In genomic region chr6:72218125-72218524, GRCh38 we compare ENCODE assay signal across 9 cellular contexts.
DNase-seq lines count a peak whose midpoint lies in the region; ATAC-seq, FAIRE-seq and TF ChIP-seq lines count a peak whose summit lies in the region.
"Had no signal": no experiment of that assay in that cellular context is flagged by ENCODE, and none has a peak within 500 bp of the region (broad histone marks: within the 10 kb centered on the region; RNA-seq: fewer than 3 reads in every experiment).

No MANE protein-coding gene starts in this region.

- peak; percentile 2 for DNase-seq in NCI-H1694 treated with DMSO at 0.1 percent for 48 hours (lab: John Stamatoyannopoulos, UW)
- no peak for DNase-seq in NCI-H1694 (lab: John Stamatoyannopoulos, UW)
- peak; percentile 84 for DNase-seq in H9
- DNase-seq in NCI-H2227 treated with DMSO at 0.1 percent for 48 hours (lab: John Stamatoyannopoulos, UW): peak; percentile 13
- DNase-seq in H1 (ENCODE audit: low read depth in 1 of 2, low spot score in 2 of 2): peak; percentile 46 to 61
- peak; percentile 32 for DNase-seq in progenitor cell of endocrine pancreas (ENCODE audit: low spot score, unreplicated experiment)
- DNase-seq in T-helper 17 cell: no peak
- DNase-seq in NCI-H1436 treated with DMSO at 0.1 percent for 48 hours (lab: John Stamatoyannopoulos, UW): no peak
- DNase-seq: CD4-positive, CD25-positive, alpha-beta regulatory T cell had no signal

- H2BK15ac ChIP-seq in H9 (ENCODE audit: low read depth, low read length) (no peak overlapping the region), H1 (ENCODE audit: low read length) (no peak overlapping the region)

- H3T11ph ChIP-seq in H9 (ENCODE audit: low read length): no peak overlapping the region

- no peak overlapping the region for H2BK5ac ChIP-seq in H9 (ENCODE audit: insufficient read length, low read length)
- no peak overlapping the region for H2BK5ac ChIP-seq in H1 (ENCODE audit: low read depth, low read length)

- no peak overlapping the region for H2AK5ac ChIP-seq in H9 (ENCODE audit: insufficient read length, low read length)
- no peak overlapping the region for H2AK5ac ChIP-seq in H1 (ENCODE audit: low read depth, low read length)

- H3K56ac ChIP-seq in H9 (ENCODE audit: insufficient read length, low read depth, low read length): no peak overlapping the region
- no peak overlapping the region for H3K56ac ChIP-seq in H1 (replicated peaks; ENCODE audit: insufficient read length, low read depth, low read length)

- no peak overlapping the region for H3K4me3 ChIP-seq in H1 (ENCODE audit: extremely low read depth in 1 of 4, insufficient read depth in 2 of 4, low read depth in 3 of 4, low read length in 4 of 4)

- H2BK20ac ChIP-seq in H9 (ENCODE audit: low read depth, low read length, poor library complexity, severe bottlenecking) (no peak overlapping the region), H1 (ENCODE audit: low read length) (no peak overlapping the region)

- no peak overlapping the region for H2AFZ ChIP-seq in H9 (ENCODE audit: low read length)
- H2AFZ ChIP-seq in H1 (ENCODE audit: low read length): no peak overlapping the region

- H4K20me1 ChIP-seq in H9 (ENCODE audit: control insufficient read depth, insufficient read depth, insufficient read length) (no peaks in the 10 kb centered on the region), H1 (replicated peaks in 1 of 2; ENCODE audit: control insufficient read depth in 1 of 2, insufficient read depth in 2 of 2, low read length in 2 of 2) (no peaks in the 10 kb centered on the region)

- H3K23ac ChIP-seq in H9 (ENCODE audit: insufficient read length, low read depth, low read length) (no peak overlapping the region), H1 (ENCODE audit: insufficient read length) (no peak overlapping the region)

- WGBS in H9 (ENCODE audit: extremely low coverage, insufficient read length, low lambda C conversion rate): no CpG with 5 or more reads among the region's 2 CpGs
- WGBS in H1 (ENCODE audit: extremely low coverage in 1 of 2, insufficient coverage in 1 of 2, insufficient read length in 1 of 2, insufficient replicate concordance in 2 of 2, low coverage in 1 of 2, low lambda C conversion rate in 2 of 2, missing lambda C conversion rate in 1 of 2), 2 experiments: 42% methylated on average over 2 of the region's 2 CpGs; no CpG with 5 or more reads in 1 of the 2 experiments

- TF ChIP-seq RAD21 in H1 (IDR thresholded peaks at IDR 0.05 in 1 of 2, conservative IDR thresholded peaks at IDR 0.05 in 1 of 2; ENCODE audit: low read depth in 2 of 2, low read length in 2 of 2): peak; percentile 59 to 64

- H2BK120ac ChIP-seq in H9 (ENCODE audit: low read depth, low read length, poor library complexity, severe bottlenecking): no peak overlapping the region
- H2BK120ac ChIP-seq in H1 (replicated peaks; ENCODE audit: low read depth, low read length): no peak overlapping the region

- H3K9me3 Mint-ChIP-seq in H9: no peaks in the 10 kb centered on the region
- no peaks in the 10 kb centered on the region for H3K9me3 Mint-ChIP-seq in progenitor cell of endocrine pancreas (ENCODE audit: low read depth)

- TF ChIP-seq EP300 in H1 (IDR thresholded peaks at IDR 0.05; ENCODE audit: borderline replicate concordance in 1 of 2, low read depth in 2 of 2, low read length in 2 of 2): no peak

- no peak overlapping the region for H4K5ac ChIP-seq in H9 (ENCODE audit: insufficient read length, low read depth, low read length)
- H4K5ac ChIP-seq in H1 (ENCODE audit: insufficient read length, low read depth, low read length): no peak overlapping the region

- H3K79me2 ChIP-seq in H9 (ENCODE audit: insufficient read depth, low read length): no peaks in the 10 kb centered on the region
- no peaks in the 10 kb centered on the region for H3K79me2 ChIP-seq in H1 (ENCODE audit: control insufficient read depth in 1 of 2, insufficient read depth in 2 of 2, low read length in 2 of 2)

- no peak overlapping the region for H3K14ac ChIP-seq in H9 (ENCODE audit: insufficient read depth, low read length)
- no peak overlapping the region for H3K14ac ChIP-seq in H1 (ENCODE audit: insufficient read length)

- 0 out of 4 replicates have a peak, but pooled peaks cover 2 to 4% of the 10 kb centered on the region in 2 experiments for H3K4me1 Mint-ChIP-seq in H9
- H3K4me1 Mint-ChIP-seq in progenitor cell of endocrine pancreas (ENCODE audit: low read depth): peaks cover 19% of the 10 kb centered on the region
- no peaks in the 10 kb centered on the region for H3K4me1 Mint-ChIP-seq in T-helper 17 cell
- H3K4me1 Mint-ChIP-seq: CD4-positive, CD25-positive, alpha-beta regulatory T cell had no signal

- H3K4ac ChIP-seq in H9 (ENCODE audit: low read depth, low read length): no peak overlapping the region
- H3K4ac ChIP-seq in H1 (replicated peaks; ENCODE audit: insufficient read length, low read depth, low read length): no peak overlapping the region

- no peak overlapping the region for H4K8ac ChIP-seq in H9 (replicated peaks; ENCODE audit: insufficient read length, low read depth, low read length)
- no peak overlapping the region for H4K8ac ChIP-seq in H1 (ENCODE audit: extremely low read depth, insufficient read depth, low read length)

- no peak for ATAC-seq in T-helper 17 cell

- H3K27me3 Mint-ChIP-seq in H9 (ENCODE audit: low read depth) (no peaks in the 10 kb centered on the region), progenitor cell of endocrine pancreas (no peaks in the 10 kb centered on the region), T-helper 17 cell (no peaks in the 10 kb centered on the region)
- H3K27me3 Mint-ChIP-seq: CD4-positive, CD25-positive, alpha-beta regulatory T cell had no signal

- TF ChIP-seq CTCF in H9 (conservative IDR thresholded peaks at IDR 0.05) (peak; percentile 74), H1 (IDR thresholded peaks at IDR 0.05; ENCODE audit: control extremely low read depth in 1 of 3, insufficient read depth in 1 of 3, low read depth in 1 of 3, low read length in 3 of 3) (peak; percentile 70 to 83 (median 81)), progenitor cell of endocrine pancreas (IDR thresholded peaks at IDR 0.05; ENCODE audit: unreplicated experiment) (peak; percentile 67)

- CTCF ChIA-PET in H1 (lab: Charles Lee; ENCODE audit: partially characterized antibody): interaction anchor here (0.7 to 3.1 kb wide), 4 partner anchors 11 to 828 kb away, joined by 3 to 26 read pairs (median 4); no protein-coding TSS in a partner anchor

- H3K4me3 Mint-ChIP-seq in H9 (no peak overlapping the region), progenitor cell of endocrine pancreas (ENCODE audit: low read depth) (no peak overlapping the region), T-helper 17 cell (no peak overlapping the region)
- H3K4me3 Mint-ChIP-seq: CD4-positive, CD25-positive, alpha-beta regulatory T cell had no signal

- H4K91ac ChIP-seq in H9 (ENCODE audit: insufficient read length, low read depth, low read length) (no peak overlapping the region), H1 (replicated peaks; ENCODE audit: insufficient read length, low read length) (no peak overlapping the region)

- no peak overlapping the region for H3K27ac ChIP-seq in H9 (ENCODE audit: insufficient read length, low read depth, low read length)
- H3K27ac ChIP-seq in H1 (ENCODE audit: low read depth, low read length): no peak overlapping the region

- peak; percentile 69 for FAIRE-seq in H1 (lab: Jason Lieb, UNC)

- H2BK12ac ChIP-seq in H9 (ENCODE audit: insufficient read length, low read depth, low read length): no peak overlapping the region
- no peak overlapping the region for H2BK12ac ChIP-seq in H1 (ENCODE audit: low read depth, low read length)

- H3K36me3 ChIP-seq in H1 (ENCODE audit: control insufficient read depth in 2 of 4, insufficient read depth in 4 of 4, low read length in 3 of 4): no peaks in the 10 kb centered on the region

- H3K18ac ChIP-seq in H9 (ENCODE audit: insufficient read length, low read depth, low read length): no peak overlapping the region
- no peak overlapping the region for H3K18ac ChIP-seq in H1 (ENCODE audit: extremely low read depth, low read length)

- H3K27me3 ChIP-seq in H9 (ENCODE audit: insufficient read depth, low read length) (no peaks in the 10 kb centered on the region), H1 (replicated peaks in 1 of 4; ENCODE audit: control insufficient read depth in 3 of 4, extremely low read depth in 1 of 4, insufficient read depth in 3 of 4, low read length in 3 of 4) (no peaks in the 10 kb centered on the region)

- H3K9ac ChIP-seq in H9 (ENCODE audit: extremely low read depth, insufficient read length, low read length) (no peak overlapping the region), H1 (replicated peaks in 1 of 4; ENCODE audit: extremely low read depth in 1 of 4, low read depth in 3 of 4, low read length in 3 of 4) (no peak overlapping the region)

- H3K79me1 ChIP-seq in H9 (ENCODE audit: insufficient read depth, low read depth, low read length, poor library complexity, severe bottlenecking) (no peaks in the 10 kb centered on the region), H1 (ENCODE audit: low read depth, low read length) (no peaks in the 10 kb centered on the region)

- H3K36me3 Mint-ChIP-seq in H9 (ENCODE audit: insufficient read depth in 1 of 3, low read depth in 3 of 3) (no peaks in the 10 kb centered on the region), progenitor cell of endocrine pancreas (ENCODE audit: insufficient read depth) (no peaks in the 10 kb centered on the region), T-helper 17 cell (ENCODE audit: low read depth) (no peaks in the 10 kb centered on the region)
- H3K36me3 Mint-ChIP-seq: CD4-positive, CD25-positive, alpha-beta regulatory T cell had no signal

- no peaks in the 10 kb centered on the region for H3K23me2 ChIP-seq in H9 (ENCODE audit: insufficient read length, low read depth, low read length, poor library complexity, severe bottlenecking)
- H3K23me2 ChIP-seq in H1 (ENCODE audit: low read depth, low read length): no peaks in the 10 kb centered on the region

- TF ChIP-seq POLR2A in H1 (IDR thresholded peaks at IDR 0.05; ENCODE audit: control extremely low read depth in 1 of 2, low read depth in 2 of 2, low read length in 2 of 2): no peak

- H3K9me3 ChIP-seq in H9 (ENCODE audit: control insufficient read depth, low read depth, low read length): no peaks in the 10 kb centered on the region
- no peaks in the 10 kb centered on the region for H3K9me3 ChIP-seq in H1 (ENCODE audit: insufficient read depth in 2 of 2, low read depth in 1 of 2, low read length in 1 of 2)
- no peaks in the 10 kb centered on the region for H3K9me3 ChIP-seq in T-helper 17 cell (ENCODE audit: control insufficient read depth, low read length, poor library complexity, severe bottlenecking)

- POLR2A ChIA-PET in H1 (lab: Charles Lee; ENCODE audit: partially characterized antibody): no interaction called here

- no peak overlapping the region for H3K27ac Mint-ChIP-seq in H9
- H3K27ac Mint-ChIP-seq in progenitor cell of endocrine pancreas: no peak overlapping the region
- H3K27ac Mint-ChIP-seq in T-helper 17 cell: no peak overlapping the region
- H3K27ac Mint-ChIP-seq: CD4-positive, CD25-positive, alpha-beta regulatory T cell had no signal

- H3K4me1 ChIP-seq in H9 (ENCODE audit: insufficient read depth, low read length) (no peaks in the 10 kb centered on the region; the same call in 1 of the 2 replicates), H1 (replicated peaks in 1 of 4; ENCODE audit: control insufficient read depth in 3 of 4, insufficient read depth in 4 of 4, low read length in 3 of 4) (no peaks in the 10 kb centered on the region)

- no peak overlapping the region for H3K4me2 ChIP-seq in H9 (ENCODE audit: insufficient read depth, insufficient read length, low read length)
- H3K4me2 ChIP-seq in H1 (ENCODE audit: insufficient read depth in 1 of 2, low read depth in 2 of 2, low read length in 2 of 2): no peak overlapping the region

Comparison
In these comparisons a context has a peak if more than half of its experiments do, and no peak if none do; other contexts are left out.
1. DNase-seq: peak in NCI-H1694 treated with DMSO at 0.1 percent for 48 hours (single experiment), H9 (single experiment), NCI-H2227 treated with DMSO at 0.1 percent for 48 hours (single experiment), H1 (2 of 2) and progenitor cell of endocrine pancreas (single experiment); none in NCI-H1694 (single experiment), T-helper 17 cell (0 of 3) and NCI-H1436 treated with DMSO at 0.1 percent for 48 hours (single experiment).
2. Peak in every context shown above with its lines, with median percentiles within 50 percentile points of each other: CTCF ChIP-seq.